Comparison of ENCODE assay signal across 11 cellular contexts in the genomic region with DNA sequence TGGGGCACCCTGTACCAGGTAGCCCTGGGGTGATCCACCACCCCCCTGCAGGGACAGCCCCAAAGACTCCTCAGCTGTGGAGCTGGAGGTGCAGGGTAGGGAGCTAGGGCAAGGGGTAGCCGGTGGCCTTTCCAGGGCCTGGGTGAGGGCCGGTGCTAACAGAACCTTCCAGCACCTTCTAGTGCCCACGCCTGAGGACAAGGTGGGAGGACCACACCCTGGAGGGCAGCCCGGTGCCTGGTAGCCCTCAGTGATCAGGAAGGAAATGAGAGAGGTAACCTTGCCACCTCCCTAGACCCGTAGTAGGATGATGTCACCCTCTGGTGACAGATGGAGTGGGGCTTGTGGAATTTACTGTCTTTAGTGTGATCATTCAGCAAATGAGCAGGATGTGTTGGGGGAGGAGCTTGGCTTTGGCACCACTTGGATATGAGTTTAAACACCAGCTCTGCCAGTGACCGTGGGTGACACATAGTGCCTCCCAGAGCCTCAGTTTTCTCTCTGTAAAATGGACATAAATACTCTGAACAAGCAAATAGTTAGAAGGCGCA.
A peak's percentile ranks its signal among the peaks of the same experiment; 100 is the strongest.
DNase-seq lines count a peak whose midpoint lies in the region; ATAC-seq, FAIRE-seq and TF ChIP-seq lines count a peak whose summit lies in the region.
"Had no signal": no experiment of that assay in that cellular context is flagged by ENCODE, and none has a peak within 500 bp of the region (broad histone marks: within the 10 kb centered on the region; RNA-seq: fewer than 3 reads in every experiment).

No MANE protein-coding gene starts in this region.

- no peak overlapping the region for H2AFZ ChIP-seq in astrocyte (ENCODE audit: low read depth, low read length)

- H3K4me3 Mint-ChIP-seq in astrocyte (ENCODE audit: unreplicated experiment) = no peak overlapping the region

- peak overlapping the region; percentile 83 for H3K27ac Mint-ChIP-seq in astrocyte (ENCODE audit: unreplicated experiment)

- CTCF ChIA-PET in GM10248 (lab: Yijun Ruan, JAX) = interaction anchor here (1.0 to 1.8 kb wide), 3 partner anchors 12 to 367 kb away, joined by 3 to 4 read pairs (median 4); no protein-coding TSS in a partner anchor

- H3K4me2 ChIP-seq in BLaER1 treated with 17β-estradiol and CSF1 and Interleukin-3, amounts not matched to agents 10 nM and 100 nM = peak overlapping the region in 10 of 11 experiments; percentile 3 to 44 (median 14); a peak in 11 of 22 replicates
- peak overlapping the region; percentile 53 for H3K4me2 ChIP-seq in astrocyte (ENCODE audit: low read length)

- no peaks in the 10 kb centered on the region for H3K27me3 ChIP-seq in BLaER1 treated with 17β-estradiol and CSF1 and Interleukin-3, amounts not matched to agents 10 nM and 100 nM
- no peaks in the 10 kb centered on the region for H3K27me3 ChIP-seq in astrocyte (ENCODE audit: insufficient read depth, low read length)

- H3K9me3 ChIP-seq in BLaER1 treated with 17β-estradiol and CSF1 and Interleukin-3, amounts not matched to agents 10 nM and 100 nM (replicated peaks in 1 of 11) = no peaks in the 10 kb centered on the region
- H3K9me3 ChIP-seq in astrocyte (ENCODE audit: insufficient read depth, low read depth, low read length) (no peaks in the 10 kb centered on the region), mucosa of descending colon (no peaks in the 10 kb centered on the region)

- H3K27me3 Mint-ChIP-seq in astrocyte (ENCODE audit: low read depth, unreplicated experiment) = no peaks in the 10 kb centered on the region

- TF ChIP-seq CTCF in astrocyte (IDR thresholded peaks at IDR 0.05; ENCODE audit: insufficient read depth, low read depth, low read length) = no peak
- no peak for TF ChIP-seq CTCF in mucosa of descending colon (IDR thresholded peaks at IDR 0.05)
- TF ChIP-seq CTCF in GM10248 (IDR thresholded peaks at IDR 0.05; ENCODE audit: control extremely low read depth, extremely low read depth, low read depth, missing control alignments) = no peak

- no peak overlapping the region for H3K9ac ChIP-seq in BLaER1 treated with 17β-estradiol and CSF1 and Interleukin-3, amounts not matched to agents 10 nM and 100 nM
- peak overlapping the region; percentile 85 for H3K9ac ChIP-seq in astrocyte (ENCODE audit: low read length)

- peaks cover 34% of the 10 kb centered on the region for H3K4me1 Mint-ChIP-seq in astrocyte (ENCODE audit: low read depth, unreplicated experiment)

- peaks cover 0 to 21% (median 8%) of the 10 kb centered on the region in 10 experiments; a peak in 11 of 20 replicates for H3K4me1 ChIP-seq in BLaER1 treated with 17β-estradiol and CSF1 and Interleukin-3, amounts not matched to agents 10 nM and 100 nM
- H3K4me1 ChIP-seq in astrocyte (ENCODE audit: insufficient read depth, low read length) (peaks cover 50% of the 10 kb centered on the region), mucosa of descending colon (ENCODE audit: low read depth) (no peaks in the 10 kb centered on the region)

- intact Hi-C loops in mucosa of descending colon (cut with DNase I, micrococcal nuclease) = no loop called here

- FAIRE-seq in astrocyte (lab: Jason Lieb, UNC) = no peak

- peaks cover 5% of the 10 kb centered on the region for H3K9me3 Mint-ChIP-seq in astrocyte (ENCODE audit: unreplicated experiment)

- peak; percentile 29 for ATAC-seq in mucosa of descending colon
- no peak for ATAC-seq in HG03045 (IDR thresholded peaks at IDR 0.05; ENCODE audit: unreplicated experiment)
- ATAC-seq in HG03097 (IDR thresholded peaks at IDR 0.05; ENCODE audit: low FRiP score, unreplicated experiment) = no peak

- H3K4me3 ChIP-seq in BLaER1 treated with 17β-estradiol and CSF1 and Interleukin-3, amounts not matched to agents 10 nM and 100 nM = no peak overlapping the region
- H3K4me3 ChIP-seq in astrocyte (ENCODE audit: insufficient read depth, low read depth, low read length) = no peak overlapping the region
- no peak overlapping the region for H3K4me3 ChIP-seq in mucosa of descending colon

- H3K79me2 ChIP-seq in astrocyte (ENCODE audit: insufficient read depth, low read length) = no peaks in the 10 kb centered on the region

- H3K36me3 Mint-ChIP-seq in astrocyte (ENCODE audit: low read depth, unreplicated experiment) = no peaks in the 10 kb centered on the region

- H4K20me1 ChIP-seq in BLaER1 treated with 17β-estradiol and CSF1 and Interleukin-3, amounts not matched to agents 10 nM and 100 nM = no peaks in the 10 kb centered on the region
- no peaks in the 10 kb centered on the region for H4K20me1 ChIP-seq in astrocyte (ENCODE audit: insufficient read depth, low read length)

- POLR2A ChIA-PET in GM10248 (lab: Yijun Ruan, JAX) = no interaction called here

- peak; percentile 99 for DNase-seq in M059J (ENCODE audit: low read depth)
- DNase-seq in astrocyte (ENCODE audit: low read depth) = peak; percentile 78
- no peak for DNase-seq in mucosa of descending colon
- DNase-seq in GM10248 (ENCODE audit: extremely low spot score) = no peak
- DNase-seq in SK-N-DZ (ENCODE audit: low spot score) = no peak
- DNase-seq: activated gamma-delta T cell; DMS79; effector CD4-positive, alpha-beta T cell had no signal

- H3K27ac ChIP-seq in BLaER1 treated with 17β-estradiol and CSF1 and Interleukin-3, amounts not matched to agents 10 nM and 100 nM = no peak overlapping the region
- H3K27ac ChIP-seq in astrocyte (ENCODE audit: low read depth, low read length) = peak overlapping the region; percentile 100

- H3K36me3 ChIP-seq in BLaER1 treated with 17β-estradiol and CSF1 and Interleukin-3, amounts not matched to agents 10 nM and 100 nM = no peaks in the 10 kb centered on the region
- H3K36me3 ChIP-seq in astrocyte (ENCODE audit: insufficient read depth, low read length) (no peaks in the 10 kb centered on the region), mucosa of descending colon (ENCODE audit: low read depth) (no peaks in the 10 kb centered on the region)

Comparison
In these comparisons a context has a peak if more than half of its experiments do, and no peak if none do; other contexts are left out.
1. DNase-seq: peak in M059J (single experiment) and astrocyte (single experiment); none in mucosa of descending colon (0 of 3), GM10248 (single experiment) and SK-N-DZ (single experiment).